ENCODE assay signal across 22 cellular contexts in genomic region chr3:180420016-180420415, GRCh38.
"Had no signal": no experiment of that assay in that cellular context is flagged by ENCODE, and none has a peak within 500 bp of the region (broad histone marks: within the 10 kb centered on the region; RNA-seq: fewer than 3 reads in every experiment).

No MANE protein-coding gene starts in this region.

- FAIRE-seq: endothelial cell of umbilical vein, urothelium cell line had no signal

- DNase-seq: activated CD4-positive, alpha-beta T cell treated with anti-CD3 and anti-CD28 coated beads, Interleukin-2, amount 50 U/mL, for 1 hour; activated CD4-positive, CD25-positive, alpha-beta regulatory T cell treated with anti-CD3 and anti-CD28 coated beads, Interleukin-2, amount 50 U/mL, for 72 hours; activated CD8-positive, alpha-beta memory T cell treated with anti-CD3 and anti-CD28 coated beads, Interleukin-2, amount 50 U/mL, for 4 hours; activated naive CD4-positive, alpha-beta T cell treated with anti-CD3 and anti-CD28 coated beads for 36 hours; activated naive CD8-positive, alpha-beta T cell treated with anti-CD3 and anti-CD28 coated beads, Interleukin-2, amount 50 U/mL, for 24 hours; activated T-cell treated with anti-CD3 and anti-CD28 coated beads, Interleukin-2, amount 50 U/mL, for 4 hours; dermis blood vessel endothelial cell; effector memory CD4-positive, alpha-beta T cell; left ventricle myocardium inferior; nephron progenitor cell; nucleus accumbens; posterior cingulate gyrus; retina; stimulated activated CD4-positive, alpha-beta T cell treated with anti-CD3 and anti-CD28 coated beads, Interleukin-2, amount 100 ng/mL, for 24 hours; stimulated activated naive CD8-positive, alpha-beta T cell treated with anti-CD3 and anti-CD28 coated beads, Interleukin-15, Interleukin-2, amounts not matched to agents 100 U/mL and 50 U/mL, for 24 hours; substantia nigra had no signal

- H3K36me3 ChIP-seq: ascending aorta, left ventricle myocardium inferior, tibial nerve had no signal

- H3K27ac ChIP-seq: ascending aorta, left ventricle myocardium inferior, tibial nerve, VCaP had no signal

- H3K27me3 Mint-ChIP-seq: activated naive CD8-positive, alpha-beta T cell treated with anti-CD3 and anti-CD28 coated beads, Interleukin-2, amount 50 U/mL, for 24 hours had no signal

- H3K9me3 ChIP-seq: ascending aorta, tibial nerve had no signal

- H3K4me1 ChIP-seq: ascending aorta, left ventricle myocardium inferior had no signal

- H3K4me3 ChIP-seq: ascending aorta, left ventricle myocardium inferior, tibial nerve had no signal

- H3K27me3 ChIP-seq: ascending aorta, tibial nerve had no signal

- ATAC-seq: activated naive CD8-positive, alpha-beta T cell treated with anti-CD3 and anti-CD28 coated beads, Interleukin-2, amount 50 U/mL, for 24 hours; activated T-cell treated with anti-CD3 and anti-CD28 coated beads, Interleukin-2, amount 50 U/mL, for 4 hours; stimulated activated naive CD8-positive, alpha-beta T cell treated with anti-CD3 and anti-CD28 coated beads, Interleukin-15, Interleukin-2, amounts not matched to agents 100 U/mL and 50 U/mL, for 24 hours had no signal

- H3K27ac Mint-ChIP-seq: activated naive CD4-positive, alpha-beta T cell treated with anti-CD3 and anti-CD28 coated beads for 36 hours; activated naive CD8-positive, alpha-beta T cell treated with anti-CD3 and anti-CD28 coated beads, Interleukin-2, amount 50 U/mL, for 24 hours; nephron progenitor cell; T-helper 1 cell treated with Interleukin-12 subunit alpha and Interleukin-12 subunit beta and Interleukin-4 antibody, amounts not matched to agents 30 μg/mL and 1 μg/mL, for 36 hours had no signal

- H3K9me3 Mint-ChIP-seq: activated T-cell treated with anti-CD3 and anti-CD28 coated beads, Interleukin-2, amount 50 U/mL, for 4 hours; nephron progenitor cell had no signal

- H3K4me1 Mint-ChIP-seq: activated naive CD8-positive, alpha-beta T cell treated with anti-CD3 and anti-CD28 coated beads, Interleukin-2, amount 50 U/mL, for 24 hours; nephron progenitor cell had no signal

- H3K4me3 Mint-ChIP-seq: activated naive CD4-positive, alpha-beta T cell treated with anti-CD3 and anti-CD28 coated beads for 36 hours; activated naive CD8-positive, alpha-beta T cell treated with anti-CD3 and anti-CD28 coated beads, Interleukin-2, amount 50 U/mL, for 24 hours; activated T-cell treated with anti-CD3 and anti-CD28 coated beads, Interleukin-2, amount 50 U/mL, for 4 hours; nephron progenitor cell; T-helper 1 cell treated with Interleukin-12 subunit alpha and Interleukin-12 subunit beta and Interleukin-4 antibody, amounts not matched to agents 30 μg/mL and 1 μg/mL, for 36 hours had no signal
